In genomic region chr4:88283661-88284377, GRCh38 we compare ENCODE assay signal across 8 cellular contexts. TPM values are rescaled to one million over a fixed set of nuclear protein-coding genes. Genes with fewer than 3 reads are reported as not detected.
A peak's percentile ranks its signal among the peaks of the same experiment; 100 is the strongest.
DNase-seq lines count a peak whose midpoint lies in the region; ATAC-seq and TF ChIP-seq lines count a peak whose summit lies in the region.

No MANE protein-coding gene starts in this region.

- H3K4me1 ChIP-seq in stomach = peaks cover 12 to 50% (median 33%) of the 10 kb centered on the region in 4 donors

- DNase-seq in AG08396 (ENCODE audit: low spot score) (peak; percentile 63), SHP77 treated with DMSO at 0.1 percent for 48 hours (lab: John Stamatoyannopoulos, UW) (peak; percentile 39), activated gamma-delta T cell (lab: John Stamatoyannopoulos, UW) (peak; percentile 61), foreskin fibroblast (peak; percentile 58 to 81), stomach (peak; percentile 56)

- H4K20me1 ChIP-seq in neural cell (ENCODE audit: insufficient read depth) = no peaks in the 10 kb centered on the region

- H3K27ac ChIP-seq in neural cell (ENCODE audit: low read length) = peak overlapping the region; percentile 99
- H3K27ac ChIP-seq in stomach = peak overlapping the region; percentile 97 to 99 (median 99)

- no peaks in the 10 kb centered on the region for H3K9me3 ChIP-seq in neural cell (ENCODE audit: low read length)
- no peaks in the 10 kb centered on the region for H3K9me3 ChIP-seq in stomach

- H3K9ac ChIP-seq in neural cell (ENCODE audit: low read length) = peak overlapping the region; percentile 96

- TF ChIP-seq RAD21 in neural cell (conservative IDR thresholded peaks at IDR 0.05) = no peak

- peaks cover 45% of the 10 kb centered on the region for H3K79me2 ChIP-seq in neural cell (replicated peaks; ENCODE audit: insufficient read depth, low read length)

- H3F3A ChIP-seq in neural cell (ENCODE audit: insufficient read depth, low read length, poor library complexity, severe bottlenecking) = no peaks in the 10 kb centered on the region

- H2AFZ ChIP-seq in neural cell (ENCODE audit: low read depth, low read length) = peak overlapping the region; percentile 74

- no peaks in the 10 kb centered on the region for H3K9me2 ChIP-seq in neural cell (ENCODE audit: insufficient read depth, low read length)

- H3K27me3 ChIP-seq in neural cell (ENCODE audit: insufficient read depth, low read depth, low read length) (no peaks in the 10 kb centered on the region), stomach (no peaks in the 10 kb centered on the region)

- H3K4me3 ChIP-seq in foreskin fibroblast (ENCODE audit: low read depth in 1 of 2, low read length in 2 of 2) = peak overlapping the region; percentile 70 to 92
- H3K4me3 ChIP-seq in neural cell (ENCODE audit: low read length) = peak overlapping the region; percentile 93
- H3K4me3 ChIP-seq in stomach = peak overlapping the region; percentile 57 to 76 (median 69)

- 0% methylated on average over 32 to 65 of the region's 65 CpGs for WGBS in stomach, 5 donors

- H3K36me3 ChIP-seq in neural cell (ENCODE audit: insufficient read depth, low read length) = no peaks in the 10 kb centered on the region
- H3K36me3 ChIP-seq in stomach = no peaks in the 10 kb centered on the region

- TF ChIP-seq POLR2A in stomach (IDR thresholded peaks at IDR 0.05) = peak in 1 of 4 donors; percentile 18

- ATAC-seq in GM19035 (IDR thresholded peaks at IDR 0.05; ENCODE audit: unreplicated experiment) (peak; percentile 32), HG03378 (IDR thresholded peaks at IDR 0.05; ENCODE audit: unreplicated experiment) (peak; percentile 5)

- no peak for TF ChIP-seq CTCF in foreskin fibroblast (IDR thresholded peaks at IDR 0.05; ENCODE audit: low read depth, low read length)
- TF ChIP-seq CTCF in neural cell (IDR thresholded peaks at IDR 0.05; ENCODE audit: poor library complexity, severe bottlenecking) = no peak
- TF ChIP-seq CTCF in stomach (IDR thresholded peaks at IDR 0.05) = no peak

- no peak for TF ChIP-seq EP300 in neural cell (conservative IDR thresholded peaks at IDR 0.05; ENCODE audit: poor library complexity, severe bottlenecking)
- no peak for TF ChIP-seq EP300 in stomach (IDR thresholded peaks at IDR 0.05)

- intact Hi-C loops in stomach (cut with DNase I; ENCODE audit: low total_unique reads) = loop anchor here (10.0 kb wide), 2 partner anchors 171 to 241 kb away; partner anchors contain the start of genes HERC5 and PYURF

- peak overlapping the region; percentile 92 for H3K4me2 ChIP-seq in neural cell (ENCODE audit: low read length)

TF ChIP-seq in neural cell, 6 proteins besides CTCF, POLR2A, EP300 and RAD21:
- no peak for TF ChIP-seq SMC3 (conservative IDR thresholded peaks at IDR 0.05; ENCODE audit: poor library complexity)
- TF ChIP-seq MXI1 (conservative IDR thresholded peaks at IDR 0.05; ENCODE audit: poor library complexity, severe bottlenecking) = peak; percentile 44

RNA-seq across cellular contexts. Expression of gene PPM1K, which starts 0.5 kb away (rescaled TPM):
- polyA plus RNA-seq in neural cell = 162 and 177 TPM in 2 replicates
- 169 and 177 TPM in 2 replicates for polyA minus RNA-seq in neural cell
- total RNA-seq in stomach = 10 to 100 TPM; 13.0 to 81.7 (median 40.4) TPM
- polyA plus RNA-seq in stomach = 1 to 10 TPM; 3.6 to 4.9 (median 4.4) TPM

Comparison
In these comparisons a context has a peak if more than half of its experiments do, and no peak if none do; other contexts are left out.
1. Peak in every context shown above with its lines: DNase-seq, ATAC-seq, H3K4me3 ChIP-seq and H3K27ac ChIP-seq.
2. RNA of gene PPM1K, which starts 0.5 kb away (polyA plus RNA-seq): 162 to 177 TPM in neural cell; 3.6 to 4.9 TPM in stomach; every median in the first group is over 10 times any median in the second.